ENCODE assay signal across 10 cellular contexts in the genomic region with DNA sequence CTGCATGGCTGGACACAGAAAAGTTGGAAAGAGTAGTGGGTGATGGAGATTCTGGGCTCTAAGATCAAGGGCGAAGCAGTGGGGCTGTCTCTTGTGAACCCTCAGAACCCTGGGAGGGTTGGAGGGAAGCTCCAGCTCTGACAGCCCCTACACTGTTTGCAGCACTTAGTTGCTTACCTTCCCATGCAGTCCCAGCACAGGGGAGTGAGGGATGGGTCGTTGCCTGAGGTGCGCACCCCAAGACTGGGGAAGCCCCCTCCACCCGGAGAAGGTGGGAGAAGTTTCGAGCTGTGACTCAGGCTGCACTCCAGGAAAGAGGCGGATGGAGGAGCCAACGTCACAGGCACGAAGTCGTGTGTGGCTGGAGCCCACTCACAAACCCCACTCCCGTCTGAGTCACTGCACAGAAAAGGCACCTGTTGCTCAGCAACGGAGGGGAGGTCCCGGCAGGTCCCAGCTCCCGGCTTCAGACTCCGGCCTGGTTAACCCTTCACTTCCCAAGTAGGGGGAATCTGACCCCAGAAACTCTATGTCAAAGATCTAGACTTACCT.
DNase-seq lines count a peak whose midpoint lies in the region; ATAC-seq and TF ChIP-seq lines count a peak whose summit lies in the region.
"Had no signal": no experiment of that assay in that cellular context is flagged by ENCODE, and none has a peak within 500 bp of the region (broad histone marks: within the 10 kb centered on the region; RNA-seq: fewer than 3 reads in every experiment).

No MANE protein-coding gene starts in this region.

- no peaks in the 10 kb centered on the region for H3K36me3 ChIP-seq in GM23248 (ENCODE audit: low read depth)
- H3K36me3 ChIP-seq: neutrophil had no signal

- H3F3A ChIP-seq in GM23248 (ENCODE audit: insufficient read depth): no peaks in the 10 kb centered on the region

- H3K4me2 ChIP-seq in GM23248 (ENCODE audit: unreplicated experiment): no peak overlapping the region

- no peaks in the 10 kb centered on the region for H4K20me1 ChIP-seq in GM23248 (ENCODE audit: insufficient read depth)

- peaks cover 13% of the 10 kb centered on the region; the same call in 1 of the 2 replicates for H3K27me3 ChIP-seq in GM23248 (replicated peaks; ENCODE audit: insufficient read depth)

- H3K4me3 ChIP-seq in GM23248 (no peak overlapping the region), fibroblast of mammary gland (ENCODE audit: control insufficient read depth, low read depth, low read length) (no peak overlapping the region)

- no peaks in the 10 kb centered on the region for H3K9me2 ChIP-seq in GM23248 (ENCODE audit: insufficient read depth)

- in situ Hi-C loops in GM23248 (cut with MboI): no loop called here

- no peak for ATAC-seq in GM21529 (IDR thresholded peaks at IDR 0.05; ENCODE audit: unreplicated experiment)

- no peaks in the 10 kb centered on the region for H3K79me2 ChIP-seq in GM23248 (ENCODE audit: insufficient read depth)

- no peak for TF ChIP-seq CTCF in fibroblast of mammary gland (conservative IDR thresholded peaks at IDR 0.05; ENCODE audit: control insufficient read depth, insufficient read depth, low read depth, low read length)

- H2AFZ ChIP-seq in GM23248: no peak overlapping the region

- H3K4me1 ChIP-seq in GM23248 (ENCODE audit: insufficient read depth): no peaks in the 10 kb centered on the region

- H3K9me3 ChIP-seq in GM23248 (ENCODE audit: low read depth): no peaks in the 10 kb centered on the region
- H3K9me3 ChIP-seq: neutrophil had no signal

- peak; percentile 39 for DNase-seq in GM23248
- peak; percentile 36 to 75 for DNase-seq in activated CD4-positive, alpha-beta T cell treated with anti-CD3 and anti-CD28 coated beads, Interleukin-2, amount 50 U/mL, for 24 hours (ENCODE audit: low read depth in 1 of 2, low spot score in 1 of 2)
- DNase-seq in fibroblast of mammary gland (ENCODE audit: low read depth): peak; percentile 2
- DNase-seq in stimulated activated CD4-positive, alpha-beta T cell treated with anti-CD3 and anti-CD28 coated beads, Interleukin-1b, Interleukin-23, amount 100 ng/mL, for 24 hours (ENCODE audit: low read depth in 4 of 4, low spot score in 1 of 4): peak; percentile 12 to 69 (median 45)
- DNase-seq in NCI-H1105 treated with DMSO at 0.1 percent for 48 hours (lab: John Stamatoyannopoulos, UW): no peak
- DNase-seq in NK-92 treated with Interleukin-12 subunit alpha and Interleukin-12 subunit beta, amount 100 ng/mL, for 24 hours (lab: John Stamatoyannopoulos, UW): no peak
- no peak for DNase-seq in dedifferentiated amniotic fluid mesenchymal stem cell (ENCODE audit: extremely low spot score)

- 1 to 3% methylated on average over 14 of the region's 14 CpGs for WGBS in GM23248 (ENCODE audit: low coverage in 1 of 2, low lambda C conversion rate in 2 of 2, missing lambda C conversion rate in 2 of 2), 2 experiments

- no peak overlapping the region for H3K9ac ChIP-seq in GM23248

- no peak overlapping the region for H3K27ac ChIP-seq in GM23248
- H3K27ac ChIP-seq: neutrophil, VCaP had no signal

Comparison
In these comparisons a context has a peak if more than half of its experiments do, and no peak if none do; other contexts are left out.
1. DNase-seq: peak in GM23248 (single experiment), activated CD4-positive, alpha-beta T cell treated with anti-CD3 and anti-CD28 coated beads, Interleukin-2, amount 50 U/mL, for 24 hours (2 of 2), fibroblast of mammary gland (single experiment) and stimulated activated CD4-positive, alpha-beta T cell treated with anti-CD3 and anti-CD28 coated beads, Interleukin-1b, Interleukin-23, amount 100 ng/mL, for 24 hours (4 of 4); none in NCI-H1105 treated with DMSO at 0.1 percent for 48 hours (single experiment), NK-92 treated with Interleukin-12 subunit alpha and Interleukin-12 subunit beta, amount 100 ng/mL, for 24 hours (single experiment) and dedifferentiated amniotic fluid mesenchymal stem cell (single experiment).